In genomic region chr3:126468028-126468891, GRCh38 we compare ENCODE assay signal across 13 cellular contexts. TPM values are rescaled to one million over a fixed set of nuclear protein-coding genes. Genes with fewer than 3 reads are reported as not detected.
DNase-seq lines count a peak whose midpoint lies in the region; TF ChIP-seq lines count a peak whose summit lies in the region.
"Had no signal": no experiment of that assay in that cellular context is flagged by ENCODE, and none has a peak within 500 bp of the region (broad histone marks: within the 10 kb centered on the region; RNA-seq: fewer than 3 reads in every experiment).

No MANE protein-coding gene starts in this region.

- H3K27ac Mint-ChIP-seq in endothelial cell (ENCODE audit: unreplicated experiment) (no peak overlapping the region), osteocyte (ENCODE audit: unreplicated experiment) (peak overlapping the region; percentile 4), immature natural killer cell (peak overlapping the region in 3 of 6 donors; percentile 17 to 78 (median 31))

- no peaks in the 10 kb centered on the region for H3K9me3 Mint-ChIP-seq in endothelial cell (ENCODE audit: unreplicated experiment)
- no peaks in the 10 kb centered on the region for H3K9me3 Mint-ChIP-seq in osteocyte (ENCODE audit: unreplicated experiment)
- H3K9me3 Mint-ChIP-seq in immature natural killer cell, result no peaks in the 10 kb centered on the region
- H3K9me3 Mint-ChIP-seq: activated naive CD4-positive, alpha-beta T cell treated with anti-CD3 and anti-CD28 coated beads, Interleukin-2, amount 50 U/mL, for 24 hours had no signal

- H3K27me3 Mint-ChIP-seq in endothelial cell (ENCODE audit: unreplicated experiment) (peaks cover 11% of the 10 kb centered on the region), osteocyte (ENCODE audit: unreplicated experiment) (no peaks in the 10 kb centered on the region), immature natural killer cell (ENCODE audit: low read depth in 3 of 3) (peaks cover 0 to 3% (median 1%) of the 10 kb centered on the region in 3 donors)
- H3K27me3 Mint-ChIP-seq: activated naive CD4-positive, alpha-beta T cell treated with anti-CD3 and anti-CD28 coated beads, Interleukin-2, amount 50 U/mL, for 24 hours had no signal

- H3K36me3 Mint-ChIP-seq in endothelial cell (ENCODE audit: low read depth, unreplicated experiment), result peaks cover 58% of the 10 kb centered on the region
- peaks cover 56% of the 10 kb centered on the region for H3K36me3 Mint-ChIP-seq in osteocyte (ENCODE audit: unreplicated experiment)
- peaks cover 8 to 59% (median 28%) of the 10 kb centered on the region in 3 donors for H3K36me3 Mint-ChIP-seq in immature natural killer cell

- peaks cover 15% of the 10 kb centered on the region for H3K4me1 Mint-ChIP-seq in endothelial cell (ENCODE audit: unreplicated experiment)
- peaks cover 15% of the 10 kb centered on the region for H3K4me1 Mint-ChIP-seq in osteocyte (ENCODE audit: unreplicated experiment)
- H3K4me1 Mint-ChIP-seq in immature natural killer cell, result peaks cover 47 to 82% of the 10 kb centered on the region in 2 donors

- TF ChIP-seq CTCF in endothelial cell (IDR thresholded peaks at IDR 0.05; ENCODE audit: unreplicated experiment), result no peak
- no peak for TF ChIP-seq CTCF in osteocyte (IDR thresholded peaks at IDR 0.05)

- H3K4me3 Mint-ChIP-seq in endothelial cell (ENCODE audit: unreplicated experiment), result peak overlapping the region; percentile 29
- no peak overlapping the region for H3K4me3 Mint-ChIP-seq in osteocyte (ENCODE audit: unreplicated experiment)
- H3K4me3 Mint-ChIP-seq in immature natural killer cell, result no peak overlapping the region
- H3K4me3 Mint-ChIP-seq: activated naive CD4-positive, alpha-beta T cell treated with anti-CD3 and anti-CD28 coated beads, Interleukin-2, amount 50 U/mL, for 24 hours had no signal

- DNase-seq in SIG-M5 treated with dmso at 0.1 percent for 504 hours (lab: John Stamatoyannopoulos, UW; ENCODE audit: unreplicated experiment), result peak; percentile 68
- DNase-seq in SIG-M5 (lab: John Stamatoyannopoulos, UW), result no peak
- peak; percentile 76 for DNase-seq in MV-4-11 (lab: John Stamatoyannopoulos, UW)
- DNase-seq in endothelial cell (ENCODE audit: low spot score), result no peak
- DNase-seq in osteocyte (ENCODE audit: extremely low spot score, unreplicated experiment), result no peak
- no peak for DNase-seq in COLO668 (lab: John Stamatoyannopoulos, UW; ENCODE audit: unreplicated experiment)
- DNase-seq in immature natural killer cell, result no peak
- DNase-seq in NCI-H2171 (lab: John Stamatoyannopoulos, UW), result no peak
- DNase-seq: NCI-H1930; occipital lobe; stimulated activated CD4-positive, alpha-beta T cell treated with anti-CD3 and anti-CD28 coated beads, Interleukin-4, amount 100 ng/mL, for 24 hours; testis had no signal

RNA-seq across cellular contexts. Expression of gene ZXDC, which starts 7.4 kb away (rescaled TPM):
- total RNA-seq in endothelial cell (ENCODE audit: unreplicated experiment) (25.4 TPM), osteocyte (30.7 and 31.8 TPM in 2 replicates)
- polyA plus RNA-seq in immature natural killer cell, result 10 to 100 TPM in 2 of 3 donors, 1 to 10 TPM in 1; 9.6 to 17.2 (median 11.8) TPM

RNA-seq across cellular contexts. Expression of gene UROC1, which starts 49.3 kb away (rescaled TPM):
- total RNA-seq in endothelial cell (ENCODE audit: unreplicated experiment) (not detected), osteocyte (not detected in 2 replicates)
- polyA plus RNA-seq in immature natural killer cell, result not detected
- total RNA-seq: occipital lobe had no signal

RNA-seq across cellular contexts. Expression of gene CHST13, which starts 55.7 kb away (rescaled TPM):
- not detected for total RNA-seq in endothelial cell (ENCODE audit: unreplicated experiment)
- not detected in 2 replicates for total RNA-seq in osteocyte
- polyA plus RNA-seq in immature natural killer cell, result under 1 TPM in 1 of 3 donors, not detected in 2; 0.67 TPM
- total RNA-seq: occipital lobe had no signal

Comparison
In these comparisons a context has a peak if more than half of its experiments do, and no peak if none do; other contexts are left out.
1. DNase-seq: peak in SIG-M5 treated with dmso at 0.1 percent for 504 hours (single experiment) and MV-4-11 (single experiment); none in SIG-M5 (single experiment), endothelial cell (single experiment), osteocyte (single experiment), COLO668 (single experiment), immature natural killer cell (0 of 3) and NCI-H2171 (single experiment).